ENCODE assay signal across 9 cellular contexts in the genomic region with DNA sequence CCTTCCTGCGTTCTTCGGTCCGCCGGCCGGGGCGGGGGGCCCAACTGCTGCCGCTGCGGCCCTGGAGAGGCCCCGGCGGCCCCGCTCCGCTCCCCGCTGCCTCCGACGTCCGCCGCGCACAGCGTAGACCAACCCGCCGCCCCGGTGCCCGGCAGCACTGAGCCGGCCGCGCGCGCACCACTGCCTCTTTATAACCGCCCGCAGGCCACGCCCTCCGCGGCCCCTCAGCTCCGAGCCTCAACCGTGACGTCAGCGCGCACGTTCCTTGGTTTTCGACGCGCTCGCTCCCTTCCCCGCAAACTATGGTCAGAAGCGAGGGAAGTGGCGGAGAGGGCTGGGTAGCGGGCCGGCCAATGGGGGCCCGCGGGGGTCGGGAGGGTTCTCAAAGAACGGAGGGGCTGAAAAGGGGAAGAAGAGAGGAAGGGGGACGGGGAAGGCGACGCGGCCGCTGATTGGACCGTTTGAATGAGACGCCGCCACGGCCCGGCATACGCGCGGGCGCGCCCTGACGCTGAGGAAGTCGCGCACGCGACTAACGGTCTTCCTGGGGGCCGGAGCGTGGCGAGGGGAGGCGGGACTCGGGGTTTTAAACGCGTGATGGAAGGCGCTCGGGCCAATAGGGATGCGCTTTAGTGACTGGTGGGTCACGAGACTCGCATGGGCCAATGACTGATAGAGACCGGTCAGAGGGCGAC. TPM values are rescaled to one million over a fixed set of nuclear protein-coding genes. Genes with fewer than 3 reads are reported as not detected.
DNase-seq lines count a peak whose midpoint lies in the region; ATAC-seq, FAIRE-seq and TF ChIP-seq lines count a peak whose summit lies in the region.
"Had no signal": no experiment of that assay in that cellular context is flagged by ENCODE, and none has a peak within 500 bp of the region (broad histone marks: within the 10 kb centered on the region; RNA-seq: fewer than 3 reads in every experiment).

A gene (minus strand): TSS at position 164 of the 695 bp plus-strand sequence. CDS start 199 bp downstream, outside the sequence.

- H3K36me3 ChIP-seq in kidney (ENCODE audit: control insufficient read depth in 1 of 2, insufficient read depth in 2 of 2, low read length in 2 of 2) = peaks cover 7% of the 10 kb centered on the region in 2 donors

- H3K27ac ChIP-seq in kidney (ENCODE audit: low read depth in 2 of 2, low read length in 2 of 2) = peak within 1 kb of the TSS; percentile 98

- H3K4me1 ChIP-seq in kidney (ENCODE audit: control insufficient read depth in 1 of 2, insufficient read depth in 1 of 2, low read depth in 1 of 2, low read length in 2 of 2) = peaks cover 6 to 9% of the 10 kb centered on the region in 2 donors

- peak within 1 kb of the TSS; percentile 61 to 82 for H3K9ac ChIP-seq in kidney (ENCODE audit: low read length in 2 of 2)

- peak; percentile 100 for TF ChIP-seq POLR2A in GM19099 (IDR thresholded peaks at IDR 0.05; ENCODE audit: extremely low read depth, insufficient read length, low read depth)

- intact Hi-C loops in kidney (cut with DNase I) = no loop called here

- TF ChIP-seq CTCF in kidney (IDR thresholded peaks at IDR 0.05; ENCODE audit: borderline replicate concordance, extremely low read depth, insufficient read depth) = no peak

- FAIRE-seq in kidney (lab: Jason Lieb, UNC) = peak; percentile 87
- FAIRE-seq: islet of Langerhans had no signal

- peak within 1 kb of the TSS; percentile 68 to 77 for H3K4me3 ChIP-seq in kidney (ENCODE audit: low read length in 2 of 2)

- DNase-seq in AG20443 (ENCODE audit: low spot score) (peak; percentile 99), NCI-H510A (lab: John Stamatoyannopoulos, UW) (peak; percentile 97), cerebellum (ENCODE audit: low spot score) (peak; percentile 99), kidney (peak; percentile 100)
- DNase-seq in activated CD4-positive, alpha-beta T cell treated with anti-CD3 and anti-CD28 coated beads for 1 hour = peak; percentile 94
- peak; percentile 97 for DNase-seq in stimulated activated CD4-positive, alpha-beta T cell treated with anti-CD3 and anti-CD28 coated beads, Interleukin-15, amount 100 ng/mL, for 24 hours

- H3K9me3 ChIP-seq in kidney (ENCODE audit: control insufficient read depth in 1 of 2, low read length in 2 of 2) = no peaks in the 10 kb centered on the region

- ATAC-seq in HG03432 (IDR thresholded peaks at IDR 0.05; ENCODE audit: unreplicated experiment) = peak; percentile 85

RNA-seq across cellular contexts. Expression of the gene that starts here (rescaled TPM):
- total RNA-seq in cerebellum (38.6 TPM), kidney (16.8 TPM)
- 20.8 TPM for polyA plus RNA-seq in kidney (ENCODE audit: insufficient read depth, low read depth, low replicate concordance)

Comparison
In these comparisons a context has a peak if more than half of its experiments do, and no peak if none do; other contexts are left out.
1. Peak in every context shown above with its lines: DNase-seq, ATAC-seq, H3K4me3 ChIP-seq and H3K27ac ChIP-seq.